10 cellular contexts compared by ENCODE assay signal in genomic region chr1:235304549-235305451, GRCh38. TPM values are rescaled to one million over a fixed set of nuclear protein-coding genes. Genes with fewer than 3 reads are reported as not detected.
DNase-seq lines count a peak whose midpoint lies in the region; ATAC-seq and TF ChIP-seq lines count a peak whose summit lies in the region.
"Had no signal": no experiment of that assay in that cellular context is flagged by ENCODE, and none has a peak within 500 bp of the region (broad histone marks: within the 10 kb centered on the region; RNA-seq: fewer than 3 reads in every experiment).

No MANE protein-coding gene starts in this region.

- H3K27me3 Mint-ChIP-seq in T-helper 17 cell, result no peaks in the 10 kb centered on the region

- H3K4me2 ChIP-seq in fibroblast of lung (ENCODE audit: extremely low read depth, insufficient read depth, low read length), result peak overlapping the region; percentile 44

- no peak for TF ChIP-seq EP300 in stomach (IDR thresholded peaks at IDR 0.05)

- peaks cover 45% of the 10 kb centered on the region for H3K4me1 Mint-ChIP-seq in T-helper 17 cell

- 19 to 35% (median 27%) methylated on average over 6 of the region's 6 CpGs for WGBS in stomach, 5 donors

- no peak overlapping the region for H3K9ac ChIP-seq in fibroblast of lung (ENCODE audit: insufficient read depth, low read length)

- H3K36me3 Mint-ChIP-seq in T-helper 17 cell (ENCODE audit: low read depth), result no peaks in the 10 kb centered on the region

- H2AFZ ChIP-seq in fibroblast of lung (ENCODE audit: low read length), result no peak overlapping the region

- peak in 1 of 2 donors; percentile 58 for DNase-seq in cardiac muscle cell (ENCODE audit: low read depth in 1 of 2, low spot score in 1 of 2)
- DNase-seq in cardiac septum (ENCODE audit: low spot score), result no peak
- peak in 1 of 3 donors; percentile 34 for DNase-seq in T-helper 17 cell
- peak in 1 of 2 donors; percentile 32 for DNase-seq in fibroblast of lung (ENCODE audit: low read depth in 2 of 2)
- DNase-seq in stomach, result no peak
- no peak for DNase-seq in amniotic stem cell (lab: John Stamatoyannopoulos, UW)
- DNase-seq in tibial artery, result no peak
- DNase-seq: MG63 had no signal

- H4K20me1 ChIP-seq in fibroblast of lung (ENCODE audit: control insufficient read depth, extremely low read depth, insufficient read depth, low read length), result no peaks in the 10 kb centered on the region

- no peak overlapping the region for H3K4me3 ChIP-seq in cardiac muscle cell
- no peak overlapping the region for H3K4me3 ChIP-seq in fibroblast of lung (replicated peaks in 1 of 4; ENCODE audit: control extremely low read depth in 1 of 4, insufficient read depth in 1 of 4, low read depth in 3 of 4, low read length in 4 of 4)
- H3K4me3 ChIP-seq in stomach, result no peak overlapping the region
- no peak overlapping the region for H3K4me3 ChIP-seq in tibial artery
- H3K4me3 ChIP-seq: HAP-1, MG63 had no signal

- peak overlapping the region; percentile 72 for H3K4me3 Mint-ChIP-seq in T-helper 17 cell

- H3K9me3 ChIP-seq in cardiac muscle cell (ENCODE audit: low read depth), result no peaks in the 10 kb centered on the region
- no peaks in the 10 kb centered on the region for H3K9me3 ChIP-seq in T-helper 17 cell (ENCODE audit: control insufficient read depth, low read length, poor library complexity, severe bottlenecking)
- no peaks in the 10 kb centered on the region for H3K9me3 ChIP-seq in fibroblast of lung (ENCODE audit: control insufficient read depth, insufficient read depth, low read depth, low read length)
- no peaks in the 10 kb centered on the region for H3K9me3 ChIP-seq in stomach
- H3K9me3 ChIP-seq in tibial artery, result no peaks in the 10 kb centered on the region
- H3K9me3 ChIP-seq: HAP-1, MG63 had no signal

- TF ChIP-seq CTCF in cardiac muscle cell (IDR thresholded peaks at IDR 0.05; ENCODE audit: low read depth, low read length) (no peak), fibroblast of lung (conservative IDR thresholded peaks at IDR 0.05 in 1 of 2, IDR thresholded peaks at IDR 0.05 in 1 of 2; ENCODE audit: low read depth in 1 of 2, low read length in 2 of 2) (no peak), stomach (IDR thresholded peaks at IDR 0.05) (no peak), tibial artery (IDR thresholded peaks at IDR 0.05) (no peak)

- no peaks in the 10 kb centered on the region for H3K27me3 ChIP-seq in cardiac muscle cell
- H3K27me3 ChIP-seq in fibroblast of lung (ENCODE audit: control insufficient read depth, insufficient read depth, low read length), result no peaks in the 10 kb centered on the region
- H3K27me3 ChIP-seq in stomach, result no peaks in the 10 kb centered on the region
- no peaks in the 10 kb centered on the region for H3K27me3 ChIP-seq in tibial artery
- H3K27me3 ChIP-seq: MG63 had no signal

- TF ChIP-seq POLR2A in stomach (IDR thresholded peaks at IDR 0.05), result no peak

- peaks cover 58% of the 10 kb centered on the region for H3K79me2 ChIP-seq in fibroblast of lung (ENCODE audit: control insufficient read depth, insufficient read depth, low read length)

- H3K4me1 ChIP-seq in cardiac muscle cell (ENCODE audit: low read depth) (peaks cover 8% of the 10 kb centered on the region), fibroblast of lung (ENCODE audit: control insufficient read depth, extremely low read depth, insufficient read depth, low read length) (peaks cover 3% of the 10 kb centered on the region), stomach (peaks cover 26 to 84% (median 56%) of the 10 kb centered on the region in 4 donors), tibial artery (peaks cover 0 to 52% (median 6%) of the 10 kb centered on the region in 4 donors)

- peak overlapping the region; percentile 80 for H3K27ac ChIP-seq in cardiac muscle cell
- peak overlapping the region; percentile 57 for H3K27ac ChIP-seq in fibroblast of lung (ENCODE audit: insufficient read depth, low read length)
- peak overlapping the region; percentile 39 to 64 (median 61) for H3K27ac ChIP-seq in stomach
- H3K27ac ChIP-seq in tibial artery, result no peak overlapping the region

- peak overlapping the region; percentile 99 for H3K27ac Mint-ChIP-seq in T-helper 17 cell

- ATAC-seq in T-helper 17 cell (peak; percentile 90), HG02571 (IDR thresholded peaks at IDR 0.05; ENCODE audit: unreplicated experiment) (no peak)

- intact Hi-C loops in cardiac septum (cut with DNase I), result no loop called here
- intact Hi-C loops in stomach (cut with DNase I; ENCODE audit: low total_unique reads), result no loop called here
- intact Hi-C loops in tibial artery (cut with DNase I; ENCODE audit: low total_unique reads), result no loop called here

- H3K36me3 ChIP-seq in cardiac muscle cell, result no peaks in the 10 kb centered on the region
- H3K36me3 ChIP-seq in fibroblast of lung (ENCODE audit: control insufficient read depth, insufficient read depth, low read length), result no peaks in the 10 kb centered on the region
- no peaks in the 10 kb centered on the region for H3K36me3 ChIP-seq in stomach
- H3K36me3 ChIP-seq in tibial artery, result no peaks in the 10 kb centered on the region
- H3K36me3 ChIP-seq: HAP-1 had no signal

RNA-seq across cellular contexts. Expression of gene ARID4B, which starts 23.2 kb away (rescaled TPM):
- 37.9 and 74.6 TPM in 2 replicates for total RNA-seq in cardiac muscle cell
- 33.8 and 34.2 TPM in 2 replicates for polyA plus RNA-seq in cardiac muscle cell
- 17.6 TPM for total RNA-seq in cardiac septum
- 100 to 1,000 TPM; 163 to 182 TPM for total RNA-seq in T-helper 17 cell
- total RNA-seq in fibroblast of lung, result 40.6 and 42.4 TPM in 2 replicates
- polyA plus RNA-seq in fibroblast of lung, result 10.7 and 15.3 TPM in 2 replicates
- polyA plus RNA-seq in fibroblast of lung (2012), result 12.0 and 15.3 TPM in 2 replicates
- polyA minus RNA-seq in fibroblast of lung (ENCODE audit: low replicate concordance), result 5.1 and 17.0 TPM in 2 replicates
- total RNA-seq in stomach, result 100 to 1,000 TPM in 1 of 5 donors, 10 to 100 TPM in 4; 23.7 to 102 (median 52.0) TPM
- 1 to 10 TPM; 9.5 to 9.6 (median 9.5) TPM for polyA plus RNA-seq in stomach

RNA-seq across cellular contexts. Expression of gene GGPS1, which starts 23.6 kb away (rescaled TPM):
- total RNA-seq in cardiac muscle cell (14.9 and 17.4 TPM in 2 replicates), cardiac septum (36.2 TPM), T-helper 17 cell (10 to 100 TPM; 28.0 to 28.2 TPM), fibroblast of lung (18.2 and 24.3 TPM in 2 replicates), stomach (10 to 100 TPM in 3 of 5 donors, 1 to 10 TPM in 2; 7.0 to 21.8 (median 10.7) TPM)
- polyA plus RNA-seq in cardiac muscle cell (66.9 and 73.2 TPM in 2 replicates), fibroblast of lung (28.1 and 37.5 TPM in 2 replicates), stomach (10 to 100 TPM; 21.5 to 37.6 (median 23.2) TPM)
- polyA plus RNA-seq in fibroblast of lung (2012), result 24.0 and 33.1 TPM in 2 replicates
- polyA minus RNA-seq in fibroblast of lung (ENCODE audit: low replicate concordance), result 1.4 and 4.7 TPM in 2 replicates

Comparison
In these comparisons a context has a peak if more than half of its experiments do, and no peak if none do; other contexts are left out.
1. H3K27ac ChIP-seq: peak in cardiac muscle cell (single experiment), fibroblast of lung (single experiment) and stomach (5 of 5); none in tibial artery (0 of 2).